ENCODE assay signal across 15 cellular contexts in the genomic region with DNA sequence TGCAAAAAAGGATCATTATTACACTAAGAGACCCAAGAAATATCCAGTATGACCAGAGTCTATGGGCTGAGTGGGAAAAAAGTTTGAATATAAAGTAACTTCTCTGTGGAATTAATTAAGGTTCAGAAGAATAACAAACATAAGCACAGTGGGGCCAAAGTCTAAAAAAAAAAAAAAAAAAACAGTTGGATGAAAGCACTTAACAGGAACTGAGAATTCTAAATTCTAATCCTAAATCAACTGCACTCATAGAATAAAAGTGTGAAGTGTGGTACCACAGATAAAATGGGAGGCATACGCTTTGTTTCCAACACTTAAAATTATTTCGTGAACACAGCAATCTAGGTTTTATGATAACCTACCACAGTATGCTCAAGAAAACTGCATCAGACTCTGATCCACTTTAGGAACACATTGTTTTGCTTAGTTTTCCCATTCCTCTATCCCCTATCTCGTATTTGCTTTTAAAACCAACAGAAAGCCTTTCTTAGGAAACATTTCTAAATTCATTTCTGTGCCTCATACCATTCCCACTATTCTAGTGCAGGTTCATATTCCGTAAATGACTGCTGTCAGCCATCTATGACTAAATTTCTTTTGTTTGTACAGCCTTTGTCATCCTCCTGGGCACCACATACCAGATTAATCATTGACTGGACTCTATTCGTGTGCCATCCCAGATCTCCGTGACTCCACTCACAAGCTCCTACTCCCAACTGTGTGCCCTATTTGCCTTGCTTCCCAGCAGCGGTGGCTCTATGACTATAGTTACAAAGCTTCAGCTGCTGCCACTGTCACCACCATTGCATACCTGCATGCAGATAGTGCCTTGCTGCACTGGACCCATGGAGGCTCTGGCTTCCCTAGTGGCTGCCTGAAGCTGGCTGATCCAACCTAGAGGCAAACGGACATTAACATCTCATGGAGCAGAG. TPM values are rescaled to one million over a fixed set of nuclear protein-coding genes. Genes with fewer than 3 reads are reported as not detected.
A peak's percentile ranks its signal among the peaks of the same experiment; 100 is the strongest.
DNase-seq lines count a peak whose midpoint lies in the region; ATAC-seq and TF ChIP-seq lines count a peak whose summit lies in the region.
"Had no signal": no experiment of that assay in that cellular context is flagged by ENCODE, and none has a peak within 500 bp of the region (broad histone marks: within the 10 kb centered on the region; RNA-seq: fewer than 3 reads in every experiment).

No MANE protein-coding gene starts in this region.

- no peak overlapping the region for H3K9ac ChIP-seq in liver (ENCODE audit: low read depth in 1 of 2, low read length in 2 of 2)
- H3K9ac ChIP-seq: neural progenitor cell, SK-N-SH had no signal

- no peaks in the 10 kb centered on the region for H3K9me3 ChIP-seq in body of pancreas
- H3K9me3 ChIP-seq in liver (ENCODE audit: control insufficient read depth in 4 of 4, low read length in 3 of 4) = no peaks in the 10 kb centered on the region
- no peaks in the 10 kb centered on the region for H3K9me3 ChIP-seq in transverse colon
- H3K9me3 ChIP-seq: sigmoid colon, SK-N-SH had no signal

- H3K36me3 ChIP-seq in body of pancreas (replicated peaks in 1 of 2; ENCODE audit: insufficient read depth in 1 of 2, low read depth in 2 of 2) (no peaks in the 10 kb centered on the region), liver (ENCODE audit: control insufficient read depth in 4 of 4, insufficient read depth in 3 of 4, low read depth in 1 of 4, low read length in 3 of 4) (no peaks in the 10 kb centered on the region), transverse colon (no peaks in the 10 kb centered on the region)
- H3K36me3 ChIP-seq: neural progenitor cell, sigmoid colon had no signal

- intact Hi-C loops in body of pancreas (cut with DNase I) = no loop called here
- intact Hi-C loops in transverse colon (cut with DNase I; ENCODE audit: low total_unique reads) = no loop called here

- TF ChIP-seq POLR2A in body of pancreas (IDR thresholded peaks at IDR 0.05) = no peak
- TF ChIP-seq POLR2A in transverse colon (IDR thresholded peaks at IDR 0.05) = no peak

- 43 to 44% methylated on average over 8 of the region's 8 CpGs for WGBS in body of pancreas, 2 donors
- WGBS in liver = 33% methylated on average over 8 of the region's 8 CpGs
- 59 to 68% methylated on average over 8 of the region's 8 CpGs for WGBS in transverse colon (ENCODE audit: low coverage in 1 of 2), 2 donors

- H3K4me3 ChIP-seq in body of pancreas (no peak overlapping the region), liver (ENCODE audit: low read depth in 1 of 3, low read length in 3 of 3) (peak overlapping the region in 1 of 3 donors; percentile 2), transverse colon (peak overlapping the region in 1 of 4 donors; percentile 9)
- H3K4me3 ChIP-seq: neural progenitor cell, sigmoid colon had no signal

- no peak for TF ChIP-seq EP300 in transverse colon (IDR thresholded peaks at IDR 0.05; ENCODE audit: low read depth)

- TF ChIP-seq CTCF in body of pancreas (IDR thresholded peaks at IDR 0.05) (no peak), liver (IDR thresholded peaks at IDR 0.05; ENCODE audit: low read depth, low read length, missing input control) (no peak), transverse colon (IDR thresholded peaks at IDR 0.05) (no peak)

- in situ Hi-C loops in transverse colon (cut with MboI; ENCODE audit: low pct_ligation_motif_present in 1 of 4, low pct_unique_long_range_greater_than_20kb in 1 of 4, low sequenced_read_pairs in 3 of 4) = loop anchor here in 3 of 4 donors (25.0 kb wide), 2 partner anchors 222 to 372 kb away; partner anchors contain the start of genes EXO1 (in 2 of the 3) and MAP1LC3C (in 2 of the 3)

- peak; percentile 74 for ATAC-seq in body of pancreas

- H3K27ac ChIP-seq in body of pancreas = peak overlapping the region in 1 of 4 donors; percentile 40
- H3K27ac ChIP-seq in liver (ENCODE audit: low read depth in 1 of 2, low read length in 2 of 2) = peak overlapping the region; percentile 89 to 97
- H3K27ac ChIP-seq in transverse colon = peak overlapping the region; percentile 23 to 53 (median 36)
- H3K27ac ChIP-seq: neural progenitor cell, sigmoid colon had no signal

- peaks cover 31% of the 10 kb centered on the region for H3K4me1 ChIP-seq in body of pancreas
- H3K4me1 ChIP-seq in liver (ENCODE audit: control insufficient read depth in 4 of 4, insufficient read depth in 4 of 4, low read length in 3 of 4) = peaks cover 6 to 27% (median 14%) of the 10 kb centered on the region in 4 donors
- H3K4me1 ChIP-seq in transverse colon = peaks cover 3 to 57% (median 14%) of the 10 kb centered on the region in 4 donors
- H3K4me1 ChIP-seq: neural progenitor cell had no signal

- H3K27me3 ChIP-seq in body of pancreas = no peaks in the 10 kb centered on the region
- no peaks in the 10 kb centered on the region for H3K27me3 ChIP-seq in liver (ENCODE audit: control insufficient read depth in 4 of 4, insufficient read depth in 4 of 4, low read length in 3 of 4)
- H3K27me3 ChIP-seq in transverse colon = no peaks in the 10 kb centered on the region
- H3K27me3 ChIP-seq: neural progenitor cell, sigmoid colon had no signal

- TF ChIP-seq RAD21 in liver (IDR thresholded peaks at IDR 0.05) = peak; percentile 42 to 43

- DNase-seq in HT-29 (ENCODE audit: low spot score) = peak; percentile 70
- DNase-seq in body of pancreas = peak; percentile 6 to 49 (median 28)
- DNase-seq in transverse colon = peak; percentile 35
- no peak for DNase-seq in epidermal melanocyte (ENCODE audit: insufficient read length, low spot score)
- DNase-seq in stimulated activated CD4-positive, alpha-beta T cell treated with anti-CD3 and anti-CD28 coated beads, Interleukin-4, amount 100 ng/mL, for 24 hours = no peak
- DNase-seq in activated gamma-delta T cell treated with Interleukin-2 at 50 U/mL for 16 hours = no peak
- DNase-seq: NCI-H1694; NCI-H446 treated with DMSO at 0.1 percent for 48 hours; sigmoid colon; SK-N-SH; stimulated activated naive CD4-positive, alpha-beta T cell had no signal

TF ChIP-seq in liver, 16 proteins besides CTCF, POLR2A, EP300 and RAD21 (continues in another document):
- peak; percentile 82 for TF ChIP-seq SP1 (IDR thresholded peaks at IDR 0.05)
- TF ChIP-seq HNF4A (conservative IDR thresholded peaks at IDR 0.05) = peak; percentile 54 to 61
- TF ChIP-seq RXRA (IDR thresholded peaks at IDR 0.05) = peak in 1 of 2 donors; percentile 69
- TF ChIP-seq GABPA (IDR thresholded peaks at IDR 0.05 in 1 of 2, conservative IDR thresholded peaks at IDR 0.05 in 1 of 2) = no peak
- peak; percentile 17 for TF ChIP-seq ZBTB33 (IDR thresholded peaks at IDR 0.05)
- TF ChIP-seq ATF3 (IDR thresholded peaks at IDR 0.05) = peak; percentile 64
- TF ChIP-seq EGR1 (IDR thresholded peaks at IDR 0.05; ENCODE audit: low read depth in 2 of 2) = no peak
- TF ChIP-seq JUND (IDR thresholded peaks at IDR 0.05) = peak; percentile 54 to 81
- TF ChIP-seq HNF4G (IDR thresholded peaks at IDR 0.05) = peak; percentile 22
- TF ChIP-seq FOXA1 (IDR thresholded peaks at IDR 0.05) = peak; percentile 57
- peak; percentile 39 for TF ChIP-seq FOXA2 (IDR thresholded peaks at IDR 0.05)
- peak; percentile 98 for TF ChIP-seq YY1 (IDR thresholded peaks at IDR 0.05)
- TF ChIP-seq MAX (IDR thresholded peaks at IDR 0.05) = no peak
- peak; percentile 50 for TF ChIP-seq TAF1 (conservative IDR thresholded peaks at IDR 0.05)

RNA-seq across cellular contexts. Expression of gene CHML, which starts 24.9 kb away (rescaled TPM):
- total RNA-seq in HT-29 (2014; rRNA removed; shearing (Covaris generic)) = 17.4 and 22.4 TPM in 2 replicates
- total RNA-seq in body of pancreas (1 to 10 TPM; 1.6 to 3.6 TPM), liver (1 to 10 TPM; 5.6 to 8.1 TPM), transverse colon (10 to 100 TPM in 3 of 4 donors, 1 to 10 TPM in 1; 1.6 to 14.6 (median 12.9) TPM)
- 1 to 10 TPM in 1 of 2 donors, under 1 TPM in 1; 0.53 to 1.0 TPM for polyA plus RNA-seq in liver

RNA-seq across cellular contexts. Expression of gene OPN3, which starts 24.9 kb away (rescaled TPM):
- 12.5 and 12.6 TPM in 2 replicates for total RNA-seq in HT-29 (2014; rRNA removed; shearing (Covaris generic))
- total RNA-seq in body of pancreas (1 to 10 TPM; 2.3 to 7.0 TPM), liver (10 to 100 TPM; 17.7 to 19.1 TPM), transverse colon (100 to 1,000 TPM in 1 of 4 donors, 10 to 100 TPM in 3; 23.5 to 107 (median 49.3) TPM)
- polyA plus RNA-seq in liver = 10 to 100 TPM; 11.3 to 13.3 TPM

RNA-seq across cellular contexts. Expression of gene WDR64, which starts 36.8 kb away (rescaled TPM):
- total RNA-seq in HT-29 (2014; rRNA removed; shearing (Covaris generic)) = not detected in 2 replicates
- total RNA-seq in body of pancreas (not detected), liver (under 1 TPM; 0.08 to 0.70 TPM), transverse colon (not detected)
- polyA plus RNA-seq in liver = under 1 TPM; 0.02 to 0.26 TPM
- total RNA-seq: lung microvascular endothelial cell, sigmoid colon had no signal
- polyA plus RNA-seq: CD14-positive monocyte, SK-N-SH had no signal

Comparison
In these comparisons a context has a peak if more than half of its experiments do, and no peak if none do; other contexts are left out.
1. DNase-seq: peak in HT-29 (single experiment), body of pancreas (4 of 4) and transverse colon (single experiment); none in epidermal melanocyte (single experiment), stimulated activated CD4-positive, alpha-beta T cell treated with anti-CD3 and anti-CD28 coated beads, Interleukin-4, amount 100 ng/mL, for 24 hours (single experiment) and activated gamma-delta T cell treated with Interleukin-2 at 50 U/mL for 16 hours (single experiment).